ENCODE assay signal across 31 cellular contexts in genomic region chr1:159653201-159653600, GRCh38.
DNase-seq lines count a peak whose midpoint lies in the region; ATAC-seq, FAIRE-seq and TF ChIP-seq lines count a peak whose summit lies in the region.
"Had no signal": no experiment of that assay in that cellular context is flagged by ENCODE, and none has a peak within 500 bp of the region (broad histone marks: within the 10 kb centered on the region; RNA-seq: fewer than 3 reads in every experiment).

No MANE protein-coding gene starts in this region.

- TF ChIP-seq CTCF in endothelial cell of umbilical vein (IDR thresholded peaks at IDR 0.05; ENCODE audit: extremely low read depth in 1 of 2, insufficient read depth in 1 of 2, low read depth in 1 of 2, low read length in 2 of 2) (no peak), gastrocnemius medialis (IDR thresholded peaks at IDR 0.05 in 4 of 5, conservative IDR thresholded peaks at IDR 0.05 in 1 of 5) (no peak), right atrium auricular region (IDR thresholded peaks at IDR 0.05) (no peak)

- H3K9ac ChIP-seq in adipocyte (ENCODE audit: low read length) (no peak overlapping the region), endothelial cell of umbilical vein (replicated peaks; ENCODE audit: extremely low read depth, insufficient read depth, low read length) (peak overlapping the region; percentile 63)

- intact Hi-C loops in endothelial cell of umbilical vein (cut with micrococcal nuclease) = loop anchor here (1.0 to 5.0 kb wide), 2 partner anchors 126 to 269 kb away; no protein-coding TSS in a partner anchor
- intact Hi-C loops in gastrocnemius medialis (cut with DNase I; ENCODE audit: low total_unique reads) = no loop called here

- peak; percentile 58 for DNase-seq in EH (ENCODE audit: low read depth)
- peak; percentile 75 for DNase-seq in adipocyte (ENCODE audit: low read depth)
- peak; percentile 88 for DNase-seq in endothelial cell of umbilical vein (ENCODE audit: low read depth, low spot score)
- DNase-seq in pulmonary artery endothelial cell (ENCODE audit: low read depth, low spot score) = peak; percentile 56
- no peak for DNase-seq in gastrocnemius medialis
- no peak for DNase-seq in right atrium auricular region (ENCODE audit: low spot score)
- DNase-seq in iPS-NIHi11 (ENCODE audit: low spot score) = no peak
- DNase-seq: ACHN; activated CD8-positive, alpha-beta memory T cell treated with anti-CD3 and anti-CD28 coated beads, Interleukin-2, amount 10 ng/mL, durations not matched to agents 7 days and 5 days; activated gamma-delta T cell treated with Interleukin-2 at 50 U/mL for 16 hours; activated naive CD8-positive, alpha-beta T cell treated with anti-CD3 and anti-CD28 coated beads, Interleukin-2, amount 10 ng/mL, durations not matched to agents 7 days and 5 days; activated T-cell treated with anti-CD3 and anti-CD28 coated beads, Interleukin-2, amount 50 U/mL, for 4 hours; foreskin fibroblast; GDM1; heart right ventricle; lower lobe of right lung; midbrain; MM.1S; naive B cell; NCI-H1105 treated with DMSO at 0.1 percent for 48 hours; NCI-H187 treated with DMSO at 0.1 percent for 48 hours; NCI-H524 treated with DMSO at 0.1 percent for 48 hours; NK-92 treated with Interleukin-12 subunit alpha and Interleukin-12 subunit beta, amount 100 ng/mL, for 24 hours; stimulated activated CD4-positive, alpha-beta T cell treated with anti-CD3 and anti-CD28 coated beads, Interleukin-15, amount 100 ng/mL, for 24 hours; substantia nigra; T-helper 17 cell had no signal

- TF ChIP-seq POLR2A in endothelial cell of umbilical vein (IDR thresholded peaks at IDR 0.05; ENCODE audit: low read depth, low read length) (no peak), gastrocnemius medialis (IDR thresholded peaks at IDR 0.05) (no peak)

- no peak for ATAC-seq in gastrocnemius medialis
- ATAC-seq in GM18517 (IDR thresholded peaks at IDR 0.05; ENCODE audit: unreplicated experiment) = no peak
- ATAC-seq: activated CD8-positive, alpha-beta memory T cell treated with anti-CD3 and anti-CD28 coated beads, Interleukin-2, amount 10 ng/mL, durations not matched to agents 7 days and 5 days; activated T-cell treated with anti-CD3 and anti-CD28 coated beads, Interleukin-2, amount 50 U/mL, for 4 hours; heart right ventricle; lower lobe of right lung; sciatic nerve; stimulated activated effector memory CD8-positive, alpha-beta T cell treated with anti-CD3 and anti-CD28 coated beads, Interleukin-12 subunit alpha, Interleukin-12 subunit beta, amount 100 ng/mL, for 72 hours; T-helper 17 cell had no signal

- no peaks in the 10 kb centered on the region for H4K20me1 ChIP-seq in endothelial cell of umbilical vein (replicated peaks; ENCODE audit: control insufficient read depth, extremely low read depth, insufficient read depth, low read length)

- H3K9me3 ChIP-seq in adipocyte (ENCODE audit: control insufficient read depth, low read length) = no peaks in the 10 kb centered on the region
- no peaks in the 10 kb centered on the region for H3K9me3 ChIP-seq in endothelial cell of umbilical vein (replicated peaks; ENCODE audit: control insufficient read depth, insufficient read depth, low read length)
- no peaks in the 10 kb centered on the region for H3K9me3 ChIP-seq in gastrocnemius medialis
- H3K9me3 ChIP-seq in right atrium auricular region = no peaks in the 10 kb centered on the region
- H3K9me3 ChIP-seq: heart right ventricle, lower lobe of right lung had no signal

- peak overlapping the region; percentile 75 for H2AFZ ChIP-seq in endothelial cell of umbilical vein (ENCODE audit: low read depth, low read length)

- BruUV-seq in endothelial cell of umbilical vein (replicated peaks; lab: Mats Ljungman, UMichigan) = no TSS peak

- peak; percentile 60 for FAIRE-seq in endothelial cell of umbilical vein (lab: Jason Lieb, UNC)
- FAIRE-seq: H1 had no signal

- H3K27me3 ChIP-seq in adipocyte (replicated peaks; ENCODE audit: control insufficient read depth, insufficient read depth, low read length) (no peaks in the 10 kb centered on the region), endothelial cell of umbilical vein (ENCODE audit: control insufficient read depth in 2 of 2, insufficient read depth in 2 of 2, low read length in 2 of 2) (no peaks in the 10 kb centered on the region), gastrocnemius medialis (no peaks in the 10 kb centered on the region), right atrium auricular region (no peaks in the 10 kb centered on the region)
- H3K27me3 ChIP-seq: heart right ventricle had no signal

- POLR2A ChIA-PET in endothelial cell of umbilical vein (lab: Charles Lee) = no interaction called here

- H3K4me3 ChIP-seq in adipocyte (ENCODE audit: low read length) (no peak overlapping the region), endothelial cell of umbilical vein (replicated peaks in 1 of 3; ENCODE audit: insufficient read depth in 1 of 3, low read depth in 1 of 3, low read length in 3 of 3) (no peak overlapping the region), gastrocnemius medialis (no peak overlapping the region), right atrium auricular region (no peak overlapping the region)
- H3K4me3 ChIP-seq: heart right ventricle, lower lobe of right lung, SK-N-MC had no signal

- no peak overlapping the region for H3K4me2 ChIP-seq in endothelial cell of umbilical vein (ENCODE audit: insufficient read depth, low read length)

- H3K27ac ChIP-seq in endothelial cell of umbilical vein (ENCODE audit: insufficient read depth, low read depth, low read length) = peak overlapping the region; percentile 93
- no peak overlapping the region for H3K27ac ChIP-seq in gastrocnemius medialis
- H3K27ac ChIP-seq in right atrium auricular region = no peak overlapping the region
- H3K27ac ChIP-seq: heart right ventricle, lower lobe of right lung, SK-N-MC had no signal

- no peaks in the 10 kb centered on the region for H3K9me1 ChIP-seq in endothelial cell of umbilical vein (replicated peaks; ENCODE audit: control insufficient read depth, extremely low read depth, insufficient read depth, low read length)

- H3K36me3 ChIP-seq in adipocyte (ENCODE audit: control insufficient read depth, insufficient read depth, low read length, severe bottlenecking) (no peaks in the 10 kb centered on the region), endothelial cell of umbilical vein (ENCODE audit: control insufficient read depth in 2 of 2, extremely low read depth in 1 of 2, insufficient read depth in 2 of 2, low read length in 2 of 2) (no peaks in the 10 kb centered on the region), gastrocnemius medialis (no peaks in the 10 kb centered on the region), right atrium auricular region (no peaks in the 10 kb centered on the region)
- H3K36me3 ChIP-seq: heart right ventricle, lower lobe of right lung had no signal

- no peaks in the 10 kb centered on the region for H3K79me2 ChIP-seq in endothelial cell of umbilical vein (ENCODE audit: control insufficient read depth, insufficient read depth, low read length)

- in situ Hi-C loops in gastrocnemius medialis (cut with MboI; ENCODE audit: low sequenced_read_pairs in 4 of 4) = no loop called here

- dilution Hi-C loops in endothelial cell of umbilical vein (cut with MboI; ENCODE audit: extremely low pct_ligation_motif_present, low sequenced_read_pairs) = no loop called here

- peaks cover 3% of the 10 kb centered on the region for H3K4me1 ChIP-seq in adipocyte (ENCODE audit: control insufficient read depth, insufficient read depth, low read length)
- peaks cover 29% of the 10 kb centered on the region for H3K4me1 ChIP-seq in endothelial cell of umbilical vein (ENCODE audit: control insufficient read depth, extremely low read depth, insufficient read depth, low read length)
- no peaks in the 10 kb centered on the region for H3K4me1 ChIP-seq in gastrocnemius medialis
- H3K4me1 ChIP-seq in right atrium auricular region = no peaks in the 10 kb centered on the region
- H3K4me1 ChIP-seq: heart right ventricle, lower lobe of right lung had no signal

- CTCF ChIA-PET in endothelial cell of umbilical vein (lab: Charles Lee) = interaction anchor here (0.7 to 1.7 kb wide), 7 partner anchors 17 to 491 kb away, joined by 3 to 6 read pairs (median 4); no protein-coding TSS in a partner anchor

TF ChIP-seq in endothelial cell of umbilical vein, 7 proteins besides CTCF, POLR2A, EP300 and RAD21:
- TF ChIP-seq POLR2AphosphoS5 (IDR thresholded peaks at IDR 0.05; ENCODE audit: insufficient read depth, low read depth, low read length) (peak; percentile 37), MAX (IDR thresholded peaks at IDR 0.05; ENCODE audit: insufficient read depth, insufficient read length) (no peak), FOS (IDR thresholded peaks at IDR 0.05; ENCODE audit: borderline replicate concordance, insufficient read depth, low read length) (no peak), MYC (IDR thresholded peaks at IDR 0.05; ENCODE audit: low read depth, low read length) (no peak)

Comparison
In these comparisons a context has a peak if more than half of its experiments do, and no peak if none do; other contexts are left out.
1. DNase-seq: peak in EH (single experiment), adipocyte (single experiment), endothelial cell of umbilical vein (single experiment) and pulmonary artery endothelial cell (single experiment); none in gastrocnemius medialis (0 of 2), right atrium auricular region (single experiment) and iPS-NIHi11 (single experiment).